Comparison of ENCODE assay signal across 8 cellular contexts in the genomic region with DNA sequence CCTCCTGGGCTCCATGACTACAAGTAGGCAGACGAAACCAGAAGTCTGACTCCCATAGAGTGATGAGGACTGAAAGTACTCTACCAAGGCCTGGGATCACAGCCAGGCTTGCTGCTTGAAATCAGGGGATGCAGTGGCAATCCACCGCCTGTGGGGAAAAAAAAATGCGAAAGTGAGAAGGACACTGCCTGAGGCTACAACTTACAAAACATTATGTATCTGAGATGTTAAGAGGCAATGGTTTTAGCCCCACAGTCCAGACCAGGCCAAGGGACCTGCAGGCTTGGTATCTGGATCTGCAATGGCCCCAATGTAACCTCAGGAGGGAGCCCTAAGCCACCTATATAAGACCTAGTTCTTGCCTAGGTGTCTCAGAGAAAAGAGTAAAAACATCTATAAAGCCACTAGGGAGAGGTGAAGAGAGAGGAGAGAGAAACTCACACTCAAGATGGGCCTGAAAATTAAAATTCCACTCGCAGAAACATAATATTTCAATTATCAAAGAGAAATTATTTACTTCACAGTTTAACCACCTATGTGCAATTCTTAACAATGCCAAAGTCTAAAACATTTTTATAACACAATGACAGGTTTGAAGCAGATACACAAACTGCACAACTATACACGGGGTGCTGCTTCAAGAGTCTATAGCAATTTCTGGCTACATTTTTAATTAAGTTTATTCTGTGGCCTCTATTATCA. TPM values are rescaled to one million over a fixed set of nuclear protein-coding genes. Genes with fewer than 3 reads are reported as not detected.
A peak's percentile ranks its signal among the peaks of the same experiment; 100 is the strongest.
DNase-seq lines count a peak whose midpoint lies in the region; ATAC-seq and TF ChIP-seq lines count a peak whose summit lies in the region.

No MANE protein-coding gene starts in this region.

- no peak overlapping the region for H3K4me3 ChIP-seq in fibroblast of the aortic adventitia (ENCODE audit: low read depth, low read length)

- ATAC-seq in GM18873 (IDR thresholded peaks at IDR 0.05; ENCODE audit: low FRiP score, unreplicated experiment) = peak; percentile 78
- peak; percentile 89 for ATAC-seq in HG03066 (IDR thresholded peaks at IDR 0.05; ENCODE audit: low read depth, unreplicated experiment)
- no peak for ATAC-seq in HG02571 (IDR thresholded peaks at IDR 0.05; ENCODE audit: unreplicated experiment)

- H3K9me3 Mint-ChIP-seq in activated CD4-positive, alpha-beta T cell treated with anti-CD3 and anti-CD28 coated beads, Interleukin-2, amount 10 ng/mL, durations not matched to agents 24 days and 14 days = no peaks in the 10 kb centered on the region

- intact Hi-C loops in activated CD4-positive, alpha-beta T cell treated with anti-CD3 and anti-CD28 coated beads, Interleukin-2, amount 10 ng/mL, durations not matched to agents 24 days and 14 days (cut with micrococcal nuclease) = no loop called here

- no peak overlapping the region for H3K4me3 Mint-ChIP-seq in activated CD4-positive, alpha-beta T cell treated with anti-CD3 and anti-CD28 coated beads, Interleukin-2, amount 10 ng/mL, durations not matched to agents 24 days and 14 days

- TF ChIP-seq CTCF in fibroblast of the aortic adventitia (IDR thresholded peaks at IDR 0.05; ENCODE audit: insufficient read depth, low read length) = peak; percentile 46

- DNase-seq in COLO668 (lab: John Stamatoyannopoulos, UW; ENCODE audit: unreplicated experiment) = peak; percentile 31
- DNase-seq in NCI-H2196 (lab: John Stamatoyannopoulos, UW; ENCODE audit: unreplicated experiment) = peak; percentile 49
- DNase-seq in activated CD4-positive, alpha-beta T cell treated with anti-CD3 and anti-CD28 coated beads, Interleukin-2, amount 10 ng/mL, durations not matched to agents 24 days and 14 days = peak; percentile 79
- peak; percentile 72 for DNase-seq in fibroblast of the aortic adventitia (ENCODE audit: low read depth)
- DNase-seq in occipital lobe (lab: John Stamatoyannopoulos, UW) = peak; percentile 28

- H3K27ac Mint-ChIP-seq in activated CD4-positive, alpha-beta T cell treated with anti-CD3 and anti-CD28 coated beads, Interleukin-2, amount 10 ng/mL, durations not matched to agents 24 days and 14 days = no peak overlapping the region

- H3K27me3 Mint-ChIP-seq in activated CD4-positive, alpha-beta T cell treated with anti-CD3 and anti-CD28 coated beads, Interleukin-2, amount 10 ng/mL, durations not matched to agents 24 days and 14 days = no peaks in the 10 kb centered on the region

- peaks cover 5% of the 10 kb centered on the region for H3K36me3 Mint-ChIP-seq in activated CD4-positive, alpha-beta T cell treated with anti-CD3 and anti-CD28 coated beads, Interleukin-2, amount 10 ng/mL, durations not matched to agents 24 days and 14 days (ENCODE audit: low read depth)

- H3K4me1 Mint-ChIP-seq in activated CD4-positive, alpha-beta T cell treated with anti-CD3 and anti-CD28 coated beads, Interleukin-2, amount 10 ng/mL, durations not matched to agents 24 days and 14 days = peaks cover 7% of the 10 kb centered on the region

RNA-seq across cellular contexts. Expression of a gene that starts 13.9 kb away (rescaled TPM):
- total RNA-seq in activated CD4-positive, alpha-beta T cell treated with anti-CD3 and anti-CD28 coated beads, Interleukin-2, amount 10 ng/mL, durations not matched to agents 24 days and 14 days = 22.1 and 22.4 TPM in 2 replicates
- total RNA-seq in fibroblast of the aortic adventitia (ENCODE audit: low replicate concordance) (25.8 and 96.7 TPM in 2 replicates), occipital lobe (27.3 TPM)

Comparison
In these comparisons a context has a peak if more than half of its experiments do, and no peak if none do; other contexts are left out.
1. DNase-seq: peak in every context shown above with its lines; median percentile 79 in activated CD4-positive, alpha-beta T cell treated with anti-CD3 and anti-CD28 coated beads, Interleukin-2, amount 10 ng/mL, durations not matched to agents 24 days and 14 days; 72 in fibroblast of the aortic adventitia; 49 in NCI-H2196; 31 in COLO668; 28 in occipital lobe.